11 cellular contexts compared by ENCODE assay signal in genomic region chr6:170132011-170132521, GRCh38.
"Had no signal": no experiment of that assay in that cellular context is flagged by ENCODE, and none has a peak within 500 bp of the region (broad histone marks: within the 10 kb centered on the region; RNA-seq: fewer than 3 reads in every experiment).

No MANE protein-coding gene starts in this region.

- H3K4me1 ChIP-seq: foreskin keratinocyte had no signal

- H3K36me3 Mint-ChIP-seq: stimulated activated memory B cell treated with anti-CD40 and anti-IgM and Interleukin-4, amounts not matched to agents 10 μg/mL and 1 μg/mL and 100 μg/mL, for 72 hours had no signal

- H3K27me3 Mint-ChIP-seq: activated CD4-positive, alpha-beta T cell treated with anti-CD3 and anti-CD28 coated beads, Interleukin-2, amount 10 ng/mL, durations not matched to agents 24 days and 14 days had no signal

- H3K4me3 Mint-ChIP-seq: activated CD4-positive, alpha-beta T cell treated with anti-CD3 and anti-CD28 coated beads, Interleukin-2, amount 10 ng/mL, durations not matched to agents 24 days and 14 days; stimulated activated memory B cell treated with anti-CD40 and anti-IgM and Interleukin-4, amounts not matched to agents 10 μg/mL and 1 μg/mL and 100 μg/mL, for 72 hours; T-helper 1 cell treated with Interleukin-12 subunit alpha and Interleukin-12 subunit beta and Interleukin-4 antibody, amounts not matched to agents 30 μg/mL and 1 μg/mL, for 36 hours had no signal

- H3K4me3 ChIP-seq: cardiac muscle cell, ovary, skin epidermis had no signal

- H3K9me3 ChIP-seq: ovary had no signal

- ATAC-seq: foreskin keratinocyte; SK-N-SH treated with all-trans-retinoic acid at 6 μM for 48 hours; stimulated activated memory B cell treated with anti-CD40 and anti-IgM and Interleukin-4, amounts not matched to agents 10 μg/mL and 1 μg/mL and 100 μg/mL, for 72 hours had no signal

- H3K9me3 Mint-ChIP-seq: activated CD4-positive, alpha-beta T cell treated with anti-CD3 and anti-CD28 coated beads, Interleukin-2, amount 10 ng/mL, durations not matched to agents 24 days and 14 days; stimulated activated memory B cell treated with anti-CD40 and anti-IgM and Interleukin-4, amounts not matched to agents 10 μg/mL and 1 μg/mL and 100 μg/mL, for 72 hours; T-helper 1 cell treated with Interleukin-12 subunit alpha and Interleukin-12 subunit beta and Interleukin-4 antibody, amounts not matched to agents 30 μg/mL and 1 μg/mL, for 36 hours had no signal

- H3K27me3 ChIP-seq: cardiac muscle cell, foreskin keratinocyte, ovary had no signal

- H3K4me1 Mint-ChIP-seq: activated CD4-positive, alpha-beta T cell treated with anti-CD3 and anti-CD28 coated beads, Interleukin-2, amount 10 ng/mL, durations not matched to agents 24 days and 14 days had no signal

- H3K27ac ChIP-seq: cardiac muscle cell, foreskin keratinocyte, ovary, skin epidermis had no signal

- DNase-seq: activated CD4-positive, alpha-beta T cell treated with anti-CD3 and anti-CD28 coated beads, Interleukin-2, amount 10 ng/mL, durations not matched to agents 24 days and 14 days; activated gamma-delta T cell; effector CD4-positive, alpha-beta T cell; foreskin keratinocyte; trophoblast cell had no signal

- H3K36me3 ChIP-seq: cardiac muscle cell, ovary had no signal

- H3K27ac Mint-ChIP-seq: activated CD4-positive, alpha-beta T cell treated with anti-CD3 and anti-CD28 coated beads, Interleukin-2, amount 10 ng/mL, durations not matched to agents 24 days and 14 days; stimulated activated memory B cell treated with anti-CD40 and anti-IgM and Interleukin-4, amounts not matched to agents 10 μg/mL and 1 μg/mL and 100 μg/mL, for 72 hours; T-helper 1 cell treated with Interleukin-12 subunit alpha and Interleukin-12 subunit beta and Interleukin-4 antibody, amounts not matched to agents 30 μg/mL and 1 μg/mL, for 36 hours had no signal
